Comparison of ENCODE assay signal across 21 cellular contexts in genomic region chr7:24908166-24908565, GRCh38.
DNase-seq lines count a peak whose midpoint lies in the region; ATAC-seq and TF ChIP-seq lines count a peak whose summit lies in the region.
"Had no signal": no experiment of that assay in that cellular context is flagged by ENCODE, and none has a peak within 500 bp of the region (broad histone marks: within the 10 kb centered on the region; RNA-seq: fewer than 3 reads in every experiment).

No MANE protein-coding gene starts in this region.

- no peak overlapping the region for H3K27ac ChIP-seq in BLaER1 treated with 17β-estradiol and CSF1 and Interleukin-3, amounts not matched to agents 10 nM and 100 nM
- H3K27ac ChIP-seq in SK-N-SH (ENCODE audit: low read depth in 2 of 2, low read length in 1 of 2) (peak overlapping the region; percentile 82 to 88), foreskin keratinocyte (peak overlapping the region; percentile 81), right cardiac atrium (ENCODE audit: low read length) (no peak overlapping the region)
- H3K27ac ChIP-seq: esophagus muscularis mucosa, gastrocnemius medialis, left ventricle myocardium inferior, SJCRH30, transverse colon had no signal

- peaks cover 0 to 16% (median 7%) of the 10 kb centered on the region in 11 experiments; a peak in 6 of 22 replicates for H3K9me3 ChIP-seq in BLaER1 treated with 17β-estradiol and CSF1 and Interleukin-3, amounts not matched to agents 10 nM and 100 nM (replicated peaks in 1 of 11)
- H3K9me3 ChIP-seq in SK-N-SH: no peaks in the 10 kb centered on the region
- H3K9me3 ChIP-seq in right cardiac atrium (ENCODE audit: control insufficient read depth, low read length): no peaks in the 10 kb centered on the region
- H3K9me3 ChIP-seq: esophagus muscularis mucosa, gastrocnemius medialis, left ventricle myocardium inferior, SJCRH30, transverse colon had no signal

- no peak for TF ChIP-seq EP300 in SK-N-SH (IDR thresholded peaks at IDR 0.05; ENCODE audit: borderline replicate concordance in 1 of 2, low read depth in 1 of 2, low read length in 1 of 2)

- POLR2A ChIA-PET in SK-N-SH (lab: Yijun Ruan, JAX): interaction anchor here (1.1 kb wide), 1 partner anchor 13 kb away, joined by 3 read pairs; no protein-coding TSS in a partner anchor

- CTCF ChIA-PET in SK-N-SH (lab: Yijun Ruan, JAX): interaction anchor here (1.0 kb wide), 1 partner anchor 16 kb away, joined by 3 read pairs; no protein-coding TSS in a partner anchor

- peaks cover 0 to 15% (median 0%) of the 10 kb centered on the region in 11 experiments; a peak in 4 of 22 replicates for H3K36me3 ChIP-seq in BLaER1 treated with 17β-estradiol and CSF1 and Interleukin-3, amounts not matched to agents 10 nM and 100 nM
- no peaks in the 10 kb centered on the region for H3K36me3 ChIP-seq in SK-N-SH (replicated peaks in 1 of 2; ENCODE audit: control insufficient read depth in 1 of 2, insufficient read depth in 2 of 2, low read length in 1 of 2)
- H3K36me3 ChIP-seq: esophagus muscularis mucosa, gastrocnemius medialis, left ventricle myocardium inferior, SJCRH30, transverse colon had no signal

- peaks cover 80% of the 10 kb centered on the region for H3K79me2 ChIP-seq in SK-N-SH (ENCODE audit: insufficient read depth)

- H3K4me1 ChIP-seq in BLaER1 treated with 17β-estradiol and CSF1 and Interleukin-3, amounts not matched to agents 10 nM and 100 nM: peaks cover 16 to 64% (median 31%) of the 10 kb centered on the region in 10 experiments; a peak in 17 of 20 replicates
- peaks cover 16 to 41% of the 10 kb centered on the region in 2 experiments for H3K4me1 ChIP-seq in SK-N-SH (ENCODE audit: control insufficient read depth in 1 of 2, insufficient read depth in 2 of 2, low read depth in 1 of 2, low read length in 1 of 2)
- peaks cover 58% of the 10 kb centered on the region for H3K4me1 ChIP-seq in foreskin keratinocyte
- H3K4me1 ChIP-seq in right cardiac atrium (ENCODE audit: control insufficient read depth, insufficient read depth, low read length): peaks cover 7% of the 10 kb centered on the region
- H3K4me1 ChIP-seq: transverse colon had no signal

- peak overlapping the region in 8 of 11 experiments; percentile 18 to 54 (median 34); a peak in 11 of 22 replicates for H3K4me2 ChIP-seq in BLaER1 treated with 17β-estradiol and CSF1 and Interleukin-3, amounts not matched to agents 10 nM and 100 nM
- H3K4me2 ChIP-seq in SK-N-SH: peak overlapping the region; percentile 71

- H3K4me3 ChIP-seq in BLaER1 treated with 17β-estradiol and CSF1 and Interleukin-3, amounts not matched to agents 10 nM and 100 nM: no peak overlapping the region
- H3K4me3 ChIP-seq in Jurkat, Clone E6-1 (ENCODE audit: low read length): peak overlapping the region; percentile 29
- peak overlapping the region; percentile 13 to 33; a peak in 3 of 4 replicates for H3K4me3 ChIP-seq in SK-N-SH (ENCODE audit: low read depth in 2 of 2, low read length in 1 of 2)
- H3K4me3 ChIP-seq in right cardiac atrium (ENCODE audit: low read length): no peak overlapping the region
- H3K4me3 ChIP-seq: esophagus muscularis mucosa, gastrocnemius medialis, left ventricle myocardium inferior, SJCRH30, skin epidermis, transverse colon had no signal

- H3K27me3 ChIP-seq in BLaER1 treated with 17β-estradiol and CSF1 and Interleukin-3, amounts not matched to agents 10 nM and 100 nM: no peaks in the 10 kb centered on the region
- H3K27me3 ChIP-seq in SK-N-SH (ENCODE audit: insufficient read depth) (no peaks in the 10 kb centered on the region), foreskin keratinocyte (no peaks in the 10 kb centered on the region), right cardiac atrium (ENCODE audit: control insufficient read depth, insufficient read depth) (no peaks in the 10 kb centered on the region)
- H3K27me3 ChIP-seq: esophagus muscularis mucosa, gastrocnemius medialis, SJCRH30, transverse colon had no signal

- peaks cover 39% of the 10 kb centered on the region for H3F3A ChIP-seq in SK-N-SH (replicated peaks; ENCODE audit: insufficient read depth)

- H3K9ac ChIP-seq in BLaER1 treated with 17β-estradiol and CSF1 and Interleukin-3, amounts not matched to agents 10 nM and 100 nM: no peak overlapping the region
- H3K9ac ChIP-seq in SK-N-SH: peak overlapping the region; percentile 42; the same call in 1 of the 2 replicates

- intact Hi-C loops in right cardiac atrium (cut with DNase I): loop anchor here in 1 of 4 donors (10.0 kb wide), 1 partner anchor 67 kb away; no protein-coding TSS in a partner anchor

- WGBS in SK-N-SH (ENCODE audit: low lambda C conversion rate): 27% methylated on average over 3 of the region's 3 CpGs
- 73% methylated on average over 3 of the region's 3 CpGs for WGBS in right cardiac atrium

- ATAC-seq in foreskin keratinocyte (no peak), right cardiac atrium (no peak)
- ATAC-seq: gastrocnemius medialis had no signal

- no peaks in the 10 kb centered on the region for H3K9me2 ChIP-seq in SK-N-SH

- no peak for TF ChIP-seq RAD21 in SK-N-SH (IDR thresholded peaks at IDR 0.05; ENCODE audit: low read length)

- no peak for DNase-seq in Jurkat, Clone E6-1 (ENCODE audit: low read depth, low spot score)
- DNase-seq in SK-N-SH: no peak
- no peak for DNase-seq in foreskin keratinocyte
- DNase-seq in iPS-NIHi11 (ENCODE audit: low spot score): no peak
- DNase-seq in RKO (ENCODE audit: low spot score): no peak
- DNase-seq in NCI-H1048 (lab: John Stamatoyannopoulos, UW): no peak
- no peak for DNase-seq in right cardiac atrium
- DNase-seq: activated CD8-positive, alpha-beta memory T cell treated with anti-CD3 and anti-CD28 coated beads, Interleukin-2, amount 50 U/mL, for 4 hours; effector memory CD8-positive, alpha-beta T cell; gastrocnemius medialis; H7; hypothalamus; left ventricle myocardium inferior; NCI-H146; NCI-H510A treated with DMSO at 0.1 percent for 48 hours; occipital lobe; SJCRH30; transverse colon had no signal

- H4K20me1 ChIP-seq in BLaER1 treated with 17β-estradiol and CSF1 and Interleukin-3, amounts not matched to agents 10 nM and 100 nM: peaks cover 0 to 27% (median 0%) of the 10 kb centered on the region in 11 experiments; a peak in 3 of 22 replicates
- no peaks in the 10 kb centered on the region for H4K20me1 ChIP-seq in SK-N-SH (ENCODE audit: insufficient read depth)

- H2AFZ ChIP-seq in SK-N-SH (ENCODE audit: low read depth): peak overlapping the region; percentile 43

- TF ChIP-seq CTCF in SK-N-SH (IDR thresholded peaks at IDR 0.05) (peak; percentile 8; the same call in 1 of the 2 replicates), foreskin keratinocyte (conservative IDR thresholded peaks at IDR 0.05) (no peak)

TF ChIP-seq in SK-N-SH, 30 proteins besides CTCF, POLR2A, EP300 and RAD21:
- TF ChIP-seq ELF1 (IDR thresholded peaks at IDR 0.05) (0 out of 2 replicates have a peak, but pooled peaks have one; percentile 6), RXRA (IDR thresholded peaks at IDR 0.05; ENCODE audit: borderline replicate concordance, low read depth) (0 out of 2 replicates have a peak, but pooled peaks have one; percentile 18), NRF1 (IDR thresholded peaks at IDR 0.05; ENCODE audit: low read depth, low read length) (no peak), FOXM1 (IDR thresholded peaks at IDR 0.05; ENCODE audit: low read depth) (no peak), RCOR1 (IDR thresholded peaks at IDR 0.05; ENCODE audit: low read length) (peak; percentile 17; the same call in 1 of the 2 replicates), FOSL2 (IDR thresholded peaks at IDR 0.05; ENCODE audit: borderline replicate concordance, low read depth) (no peak), TCF12 (IDR thresholded peaks at IDR 0.05) (peak; percentile 72)
- TF ChIP-seq, protein P1, sequence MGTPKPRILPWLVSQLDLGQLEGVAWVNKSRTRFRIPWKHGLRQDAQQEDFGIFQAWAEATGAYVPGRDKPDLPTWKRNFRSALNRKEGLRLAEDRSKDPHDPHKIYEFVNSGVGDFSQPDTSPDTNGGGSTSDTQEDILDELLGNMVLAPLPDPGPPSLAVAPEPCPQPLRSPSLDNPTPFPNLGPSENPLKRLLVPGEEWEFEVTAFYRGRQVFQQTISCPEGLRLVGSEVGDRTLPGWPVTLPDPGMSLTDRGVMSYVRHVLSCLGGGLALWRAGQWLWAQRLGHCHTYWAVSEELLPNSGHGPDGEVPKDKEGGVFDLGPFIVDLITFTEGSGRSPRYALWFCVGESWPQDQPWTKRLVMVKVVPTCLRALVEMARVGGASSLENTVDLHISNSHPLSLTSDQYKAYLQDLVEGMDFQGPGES (IDR thresholded peaks at IDR 0.05; ENCODE audit: low read depth, low read length): no peak

Comparison
In these comparisons a context has a peak if more than half of its experiments do, and no peak if none do; other contexts are left out.
1. H3K27ac ChIP-seq: peak in SK-N-SH (2 of 2) and foreskin keratinocyte (single experiment); none in BLaER1 treated with 17β-estradiol and CSF1 and Interleukin-3, amounts not matched to agents 10 nM and 100 nM (0 of 11) and right cardiac atrium (single experiment).
2. H3K4me3 ChIP-seq: peak in Jurkat, Clone E6-1 (single experiment) and SK-N-SH (2 of 2); none in BLaER1 treated with 17β-estradiol and CSF1 and Interleukin-3, amounts not matched to agents 10 nM and 100 nM (0 of 10) and right cardiac atrium (single experiment).